1 cellular context compared by ENCODE assay signal in the genomic region with DNA sequence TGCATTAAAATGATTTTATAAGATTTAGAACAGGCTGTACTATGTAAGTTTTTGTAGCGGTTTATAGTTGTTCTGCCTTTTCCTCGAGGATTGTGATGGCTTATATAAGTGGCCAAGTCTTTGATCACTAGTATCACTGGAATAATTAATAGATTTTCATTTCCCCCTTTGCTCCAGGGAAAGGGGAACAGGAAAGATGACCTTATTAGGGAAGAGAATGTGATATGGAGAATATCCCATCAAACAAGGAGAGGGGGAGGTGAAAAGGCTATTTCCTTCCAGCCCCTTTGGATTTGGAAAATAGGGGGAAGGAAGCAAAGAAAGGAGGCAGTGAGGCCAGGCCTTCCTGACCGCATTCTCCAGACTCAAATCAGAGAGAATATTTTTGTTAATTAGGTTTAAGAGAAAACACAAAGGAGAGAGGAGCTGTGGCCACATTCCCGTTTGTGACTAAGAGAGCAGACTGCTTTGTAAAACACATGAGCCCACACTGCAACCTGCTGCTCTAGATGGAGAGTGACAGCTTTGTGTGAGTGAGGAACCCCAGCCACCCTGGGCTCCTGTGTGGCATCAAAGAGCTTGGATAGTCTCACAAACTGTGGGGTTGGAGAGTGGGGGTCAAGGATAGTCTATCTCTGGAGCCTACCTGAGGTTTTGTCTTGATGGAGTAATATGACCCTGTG.
TF ChIP-seq lines count a peak whose summit lies in the region.

No MANE protein-coding gene starts in this region.

TF ChIP-seq in GM23338, 12 proteins besides CTCF, POLR2A, EP300 and RAD21:
- no peak for TF ChIP-seq CREB1 (CRISPR knock-in tag; IDR thresholded peaks at IDR 0.05; ENCODE audit: low read depth)
- TF ChIP-seq POLR2AphosphoS5 (IDR thresholded peaks at IDR 0.05; ENCODE audit: low read depth), result no peak
- no peak for TF ChIP-seq ZNF114 (CRISPR knock-in tag; IDR thresholded peaks at IDR 0.05)
- TF ChIP-seq EZH2phosphoT487 (IDR thresholded peaks at IDR 0.05; ENCODE audit: unreplicated experiment), result no peak
- TF ChIP-seq, protein P1, sequence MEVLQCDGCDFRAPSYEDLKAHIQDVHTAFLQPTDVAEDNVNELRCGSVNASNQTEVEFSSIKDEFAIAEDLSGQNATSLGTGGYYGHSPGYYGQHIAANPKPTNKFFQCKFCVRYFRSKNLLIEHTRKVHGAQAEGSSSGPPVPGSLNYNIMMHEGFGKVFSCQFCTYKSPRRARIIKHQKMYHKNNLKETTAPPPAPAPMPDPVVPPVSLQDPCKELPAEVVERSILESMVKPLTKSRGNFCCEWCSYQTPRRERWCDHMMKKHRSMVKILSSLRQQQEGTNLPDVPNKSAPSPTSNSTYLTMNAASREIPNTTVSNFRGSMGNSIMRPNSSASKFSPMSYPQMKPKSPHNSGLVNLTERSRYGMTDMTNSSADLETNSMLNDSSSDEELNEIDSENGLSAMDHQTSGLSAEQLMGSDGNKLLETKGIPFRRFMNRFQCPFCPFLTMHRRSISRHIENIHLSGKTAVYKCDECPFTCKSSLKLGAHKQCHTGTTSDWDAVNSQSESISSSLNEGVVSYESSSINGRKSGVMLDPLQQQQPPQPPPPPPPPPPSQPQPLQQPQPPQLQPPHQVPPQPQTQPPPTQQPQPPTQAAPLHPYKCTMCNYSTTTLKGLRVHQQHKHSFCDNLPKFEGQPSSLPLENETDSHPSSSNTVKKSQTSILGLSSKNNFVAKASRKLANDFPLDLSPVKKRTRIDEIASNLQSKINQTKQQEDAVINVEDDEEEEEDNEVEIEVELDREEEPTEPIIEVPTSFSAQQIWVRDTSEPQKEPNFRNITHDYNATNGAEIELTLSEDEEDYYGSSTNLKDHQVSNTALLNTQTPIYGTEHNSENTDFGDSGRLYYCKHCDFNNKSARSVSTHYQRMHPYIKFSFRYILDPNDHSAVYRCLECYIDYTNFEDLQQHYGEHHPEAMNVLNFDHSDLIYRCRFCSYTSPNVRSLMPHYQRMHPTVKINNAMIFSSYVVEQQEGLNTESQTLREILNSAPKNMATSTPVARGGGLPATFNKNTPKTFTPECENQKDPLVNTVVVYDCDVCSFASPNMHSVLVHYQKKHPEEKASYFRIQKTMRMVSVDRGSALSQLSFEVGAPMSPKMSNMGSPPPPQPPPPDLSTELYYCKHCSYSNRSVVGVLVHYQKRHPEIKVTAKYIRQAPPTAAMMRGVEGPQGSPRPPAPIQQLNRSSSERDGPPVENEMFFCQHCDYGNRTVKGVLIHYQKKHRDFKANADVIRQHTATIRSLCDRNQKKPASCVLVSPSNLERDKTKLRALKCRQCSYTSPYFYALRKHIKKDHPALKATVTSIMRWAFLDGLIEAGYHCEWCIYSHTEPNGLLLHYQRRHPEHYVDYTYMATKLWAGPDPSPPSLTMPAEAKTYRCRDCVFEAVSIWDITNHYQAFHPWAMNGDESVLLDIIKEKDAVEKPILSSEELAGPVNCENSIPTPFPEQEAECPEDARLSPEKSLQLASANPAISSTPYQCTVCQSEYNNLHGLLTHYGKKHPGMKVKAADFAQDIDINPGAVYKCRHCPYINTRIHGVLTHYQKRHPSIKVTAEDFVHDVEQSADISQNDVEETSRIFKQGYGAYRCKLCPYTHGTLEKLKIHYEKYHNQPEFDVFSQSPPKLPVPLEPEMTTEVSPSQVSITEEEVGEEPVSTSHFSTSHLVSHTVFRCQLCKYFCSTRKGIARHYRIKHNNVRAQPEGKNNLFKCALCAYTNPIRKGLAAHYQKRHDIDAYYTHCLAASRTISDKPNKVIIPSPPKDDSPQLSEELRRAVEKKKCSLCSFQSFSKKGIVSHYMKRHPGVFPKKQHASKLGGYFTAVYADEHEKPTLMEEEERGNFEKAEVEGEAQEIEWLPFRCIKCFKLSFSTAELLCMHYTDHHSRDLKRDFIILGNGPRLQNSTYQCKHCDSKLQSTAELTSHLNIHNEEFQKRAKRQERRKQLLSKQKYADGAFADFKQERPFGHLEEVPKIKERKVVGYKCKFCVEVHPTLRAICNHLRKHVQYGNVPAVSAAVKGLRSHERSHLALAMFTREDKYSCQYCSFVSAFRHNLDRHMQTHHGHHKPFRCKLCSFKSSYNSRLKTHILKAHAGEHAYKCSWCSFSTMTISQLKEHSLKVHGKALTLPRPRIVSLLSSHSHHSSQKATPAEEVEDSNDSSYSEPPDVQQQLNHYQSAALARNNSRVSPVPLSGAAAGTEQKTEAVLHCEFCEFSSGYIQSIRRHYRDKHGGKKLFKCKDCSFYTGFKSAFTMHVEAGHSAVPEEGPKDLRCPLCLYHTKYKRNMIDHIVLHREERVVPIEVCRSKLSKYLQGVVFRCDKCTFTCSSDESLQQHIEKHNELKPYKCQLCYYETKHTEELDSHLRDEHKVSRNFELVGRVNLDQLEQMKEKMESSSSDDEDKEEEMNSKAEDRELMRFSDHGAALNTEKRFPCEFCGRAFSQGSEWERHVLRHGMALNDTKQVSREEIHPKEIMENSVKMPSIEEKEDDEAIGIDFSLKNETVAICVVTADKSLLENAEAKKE (CRISPR knock-in tag; IDR thresholded peaks at IDR 0.05), result no peak
- TF ChIP-seq, protein P2, sequence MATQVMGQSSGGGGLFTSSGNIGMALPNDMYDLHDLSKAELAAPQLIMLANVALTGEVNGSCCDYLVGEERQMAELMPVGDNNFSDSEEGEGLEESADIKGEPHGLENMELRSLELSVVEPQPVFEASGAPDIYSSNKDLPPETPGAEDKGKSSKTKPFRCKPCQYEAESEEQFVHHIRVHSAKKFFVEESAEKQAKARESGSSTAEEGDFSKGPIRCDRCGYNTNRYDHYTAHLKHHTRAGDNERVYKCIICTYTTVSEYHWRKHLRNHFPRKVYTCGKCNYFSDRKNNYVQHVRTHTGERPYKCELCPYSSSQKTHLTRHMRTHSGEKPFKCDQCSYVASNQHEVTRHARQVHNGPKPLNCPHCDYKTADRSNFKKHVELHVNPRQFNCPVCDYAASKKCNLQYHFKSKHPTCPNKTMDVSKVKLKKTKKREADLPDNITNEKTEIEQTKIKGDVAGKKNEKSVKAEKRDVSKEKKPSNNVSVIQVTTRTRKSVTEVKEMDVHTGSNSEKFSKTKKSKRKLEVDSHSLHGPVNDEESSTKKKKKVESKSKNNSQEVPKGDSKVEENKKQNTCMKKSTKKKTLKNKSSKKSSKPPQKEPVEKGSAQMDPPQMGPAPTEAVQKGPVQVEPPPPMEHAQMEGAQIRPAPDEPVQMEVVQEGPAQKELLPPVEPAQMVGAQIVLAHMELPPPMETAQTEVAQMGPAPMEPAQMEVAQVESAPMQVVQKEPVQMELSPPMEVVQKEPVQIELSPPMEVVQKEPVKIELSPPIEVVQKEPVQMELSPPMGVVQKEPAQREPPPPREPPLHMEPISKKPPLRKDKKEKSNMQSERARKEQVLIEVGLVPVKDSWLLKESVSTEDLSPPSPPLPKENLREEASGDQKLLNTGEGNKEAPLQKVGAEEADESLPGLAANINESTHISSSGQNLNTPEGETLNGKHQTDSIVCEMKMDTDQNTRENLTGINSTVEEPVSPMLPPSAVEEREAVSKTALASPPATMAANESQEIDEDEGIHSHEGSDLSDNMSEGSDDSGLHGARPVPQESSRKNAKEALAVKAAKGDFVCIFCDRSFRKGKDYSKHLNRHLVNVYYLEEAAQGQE (IDR thresholded peaks at IDR 0.05; ENCODE audit: unreplicated experiment), result no peak
- no peak for TF ChIP-seq ZNF331 (CRISPR knock-in tag; IDR thresholded peaks at IDR 0.05; ENCODE audit: low read depth)
- no peak for TF ChIP-seq JUNB (IDR thresholded peaks at IDR 0.05; ENCODE audit: unreplicated experiment)
- TF ChIP-seq STAT1 (IDR thresholded peaks at IDR 0.05; ENCODE audit: unreplicated experiment), result no peak
